In the genomic region with DNA sequence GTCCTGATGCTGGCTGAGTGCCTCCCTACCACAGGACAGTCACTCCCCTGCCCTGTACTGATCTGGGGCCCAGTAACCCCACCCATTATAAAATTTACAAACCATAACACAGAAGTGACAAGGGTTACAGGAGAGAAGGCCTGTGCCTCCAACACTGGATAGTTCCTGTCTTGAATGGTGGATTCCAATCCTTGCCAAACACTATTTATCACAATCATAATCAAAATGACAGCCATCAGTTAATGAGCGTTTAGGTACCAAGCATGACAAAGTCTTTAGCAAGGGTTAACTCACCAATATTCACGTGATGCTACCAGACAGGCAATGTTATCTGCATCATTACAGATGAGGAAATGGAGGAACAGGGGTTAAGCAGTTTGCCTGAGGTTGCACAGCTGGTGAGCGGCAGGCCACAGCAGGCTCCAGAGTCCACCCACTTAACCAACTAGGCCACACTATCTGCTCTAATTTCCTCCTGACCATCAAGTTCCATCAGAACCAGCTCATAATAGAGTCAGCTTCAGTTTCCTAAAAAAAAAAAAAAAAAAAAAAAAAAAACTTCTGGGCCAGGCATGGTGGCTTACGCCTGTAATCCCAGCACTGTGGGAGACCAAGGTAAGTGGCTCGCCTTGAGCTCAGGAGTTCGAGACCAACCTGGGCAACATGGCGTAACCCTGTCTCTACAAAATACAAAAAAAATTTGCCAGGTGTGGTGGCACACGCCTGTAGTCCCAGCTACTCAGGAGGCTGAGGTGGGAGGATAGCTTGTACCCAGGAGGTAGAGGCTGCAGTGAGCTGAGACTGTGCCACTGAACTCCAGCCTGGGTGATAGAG, we compare ENCODE assay signal across 14 cellular contexts. TPM values are rescaled to one million over a fixed set of nuclear protein-coding genes. Genes with fewer than 3 reads are reported as not detected.
DNase-seq lines count a peak whose midpoint lies in the region; ATAC-seq, FAIRE-seq and TF ChIP-seq lines count a peak whose summit lies in the region.
"Had no signal": no experiment of that assay in that cellular context is flagged by ENCODE, and none has a peak within 500 bp of the region (broad histone marks: within the 10 kb centered on the region; RNA-seq: fewer than 3 reads in every experiment).

No MANE protein-coding gene starts in this region.

- FAIRE-seq in A549 (lab: Jason Lieb, UNC): no peak
- FAIRE-seq: G401.6 had no signal

- no peak for TF ChIP-seq CTCF in A549 (IDR thresholded peaks at IDR 0.05)
- no peak for TF ChIP-seq CTCF in RWPE1 (conservative IDR thresholded peaks at IDR 0.05; ENCODE audit: low read depth)
- TF ChIP-seq CTCF in fibroblast of mammary gland (conservative IDR thresholded peaks at IDR 0.05; ENCODE audit: control insufficient read depth, insufficient read depth, low read depth, low read length): no peak
- no peak for TF ChIP-seq CTCF in osteoblast (IDR thresholded peaks at IDR 0.05; ENCODE audit: extremely low read depth, low read depth, low read length)

- 86% methylated on average over 8 of the region's 8 CpGs for WGBS in A549 (ENCODE audit: missing lambda C conversion rate)

- H3K4me3 ChIP-seq in A549: no peak overlapping the region
- no peak overlapping the region for H3K4me3 ChIP-seq in fibroblast of mammary gland (ENCODE audit: control insufficient read depth, low read depth, low read length)
- no peak overlapping the region for H3K4me3 ChIP-seq in osteoblast (ENCODE audit: insufficient read depth, low read length)

- H3K4me1 ChIP-seq in A549 (peaks cover 98% of the 10 kb centered on the region), osteoblast (ENCODE audit: insufficient read depth, low read length) (peaks cover 82% of the 10 kb centered on the region)

- H4K20me1 ChIP-seq in osteoblast (ENCODE audit: insufficient read depth, low read length): no peaks in the 10 kb centered on the region

- no peak for TF ChIP-seq EP300 in A549 (IDR thresholded peaks at IDR 0.05)

- no peaks in the 10 kb centered on the region for H3K36me3 ChIP-seq in osteoblast (ENCODE audit: insufficient read depth, low read length)

- TF ChIP-seq RAD21 in A549 (conservative IDR thresholded peaks at IDR 0.05 in 1 of 2, IDR thresholded peaks at IDR 0.05 in 1 of 2): no peak

- no peak overlapping the region for H2AFZ ChIP-seq in osteoblast (ENCODE audit: low read length)

- POLR2A ChIA-PET in A549 (lab: Yijun Ruan, JAX): interaction anchor here (0.7 kb wide), 1 partner anchor 34 kb away, joined by 3 read pairs; no protein-coding TSS in a partner anchor
- POLR2A ChIA-PET in RWPE1 (lab: Yijun Ruan, JAX; ENCODE audit: low non-redundant PET): interaction anchor here (0.6 kb wide), 1 partner anchor 9 kb away, joined by 7 read pairs; no protein-coding TSS in a partner anchor
- POLR2A ChIA-PET in HEK293T (lab: Yijun Ruan, JAX): no interaction called here

- DNase-seq in A549 (ENCODE audit: low read depth in 1 of 2, low spot score in 1 of 2) (no peak), RWPE1 (ENCODE audit: low spot score) (no peak), fibroblast of mammary gland (ENCODE audit: low read depth) (peak; percentile 51), osteoblast (ENCODE audit: insufficient read length, low spot score, missing footprints) (no peak), HEK293T (ENCODE audit: extremely low spot score) (no peak), NCI-H2196 (lab: John Stamatoyannopoulos, UW; ENCODE audit: unreplicated experiment) (no peak)
- DNase-seq: ACHN; activated CD4-positive, alpha-beta memory T cell treated with anti-CD3 and anti-CD28 coated beads for 36 hours; NCI-H2081 treated with DMSO at 0.1 percent for 48 hours; stimulated activated CD4-positive, alpha-beta T cell treated with anti-CD3 and anti-CD28 coated beads, Interleukin-15, amount 100 ng/mL, for 24 hours; stimulated activated naive CD8-positive, alpha-beta T cell treated with anti-CD3 and anti-CD28 coated beads, Interleukin-15, amount 100 ng/mL, for 72 hours had no signal

- H3K27me3 ChIP-seq in osteoblast (ENCODE audit: insufficient read depth, low read length): no peaks in the 10 kb centered on the region

- peak overlapping the region; percentile 17; the same call in 1 of the 3 replicates for H3K4me2 ChIP-seq in A549
- H3K4me2 ChIP-seq in osteoblast (ENCODE audit: insufficient read depth, low read length): peak overlapping the region; percentile 37

- ATAC-seq in A549 (no peak), GM18909 (IDR thresholded peaks at IDR 0.05; ENCODE audit: poor library complexity, unreplicated experiment) (no peak), HG02571 (IDR thresholded peaks at IDR 0.05; ENCODE audit: unreplicated experiment) (no peak)
- ATAC-seq: stimulated activated naive CD8-positive, alpha-beta T cell treated with anti-CD3 and anti-CD28 coated beads, Interleukin-15, amount 100 ng/mL, for 72 hours had no signal

- peak overlapping the region; percentile 76 to 83; a peak in 4 of 6 replicates for H3K27ac ChIP-seq in A549
- peak overlapping the region; percentile 94 for H3K27ac ChIP-seq in RWPE1
- peak overlapping the region; percentile 87 for H3K27ac ChIP-seq in osteoblast (ENCODE audit: low read depth, low read length)

- CTCF ChIA-PET in A549 (lab: Yijun Ruan, JAX): interaction anchor here (0.6 to 6.3 kb wide), 4 partner anchors 31 to 115 kb away, joined by 3 to 33 read pairs (median 14); no protein-coding TSS in a partner anchor
- CTCF ChIA-PET in RWPE1 (lab: Yijun Ruan, JAX): interaction anchor here (0.6 kb wide), 1 partner anchor 83 kb away, joined by 4 read pairs; no protein-coding TSS in a partner anchor
- CTCF ChIA-PET in HEK293T (lab: Yijun Ruan, JAX): interaction anchor here (0.6 to 0.8 kb wide), 5 partner anchors 28 to 965 kb away, joined by 3 to 6 read pairs (median 3); no protein-coding TSS in a partner anchor

- H3K9me3 ChIP-seq in A549 (no peaks in the 10 kb centered on the region), osteoblast (ENCODE audit: low read depth, low read length) (no peaks in the 10 kb centered on the region)

- TF ChIP-seq POLR2A in A549 (IDR thresholded peaks at IDR 0.05; ENCODE audit: low read length): no peak

- peaks cover 44% of the 10 kb centered on the region for H3K79me2 ChIP-seq in osteoblast (ENCODE audit: insufficient read depth, low read length)

TF ChIP-seq in A549, 52 proteins besides CTCF, POLR2A, EP300 and RAD21 (continues in another document):
- no peak for TF ChIP-seq MYC (IDR thresholded peaks at IDR 0.05; ENCODE audit: borderline replicate concordance, low read length)
- TF ChIP-seq, protein P1, sequence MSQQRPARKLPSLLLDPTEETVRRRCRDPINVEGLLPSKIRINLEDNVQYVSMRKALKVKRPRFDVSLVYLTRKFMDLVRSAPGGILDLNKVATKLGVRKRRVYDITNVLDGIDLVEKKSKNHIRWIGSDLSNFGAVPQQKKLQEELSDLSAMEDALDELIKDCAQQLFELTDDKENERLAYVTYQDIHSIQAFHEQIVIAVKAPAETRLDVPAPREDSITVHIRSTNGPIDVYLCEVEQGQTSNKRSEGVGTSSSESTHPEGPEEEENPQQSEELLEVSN (IDR thresholded peaks at IDR 0.05; ENCODE audit: borderline replicate concordance, low read depth): no peak
- TF ChIP-seq GATA3 (IDR thresholded peaks at IDR 0.05; ENCODE audit: borderline replicate concordance): no peak
- TF ChIP-seq CEBPB (IDR thresholded peaks at IDR 0.05): no peak
- TF ChIP-seq KDM1A (IDR thresholded peaks at IDR 0.05; ENCODE audit: low read depth): no peak
- TF ChIP-seq ESRRA (IDR thresholded peaks at IDR 0.05; ENCODE audit: borderline replicate concordance, low read length): no peak
- no peak for TF ChIP-seq CBX2 (IDR thresholded peaks at IDR 0.05; ENCODE audit: borderline replicate concordance, low read depth)
- TF ChIP-seq ZSCAN20 (CRISPR knock-in tag; IDR thresholded peaks at IDR 0.05): no peak
- TF ChIP-seq JUNB (IDR thresholded peaks at IDR 0.05): no peak
- no peak for TF ChIP-seq EHF (CRISPR knock-in tag; IDR thresholded peaks at IDR 0.05)

TF ChIP-seq in HEK293T, 16 proteins besides CTCF, POLR2A, EP300 and RAD21:
- TF ChIP-seq FOXK2 (IDR thresholded peaks at IDR 0.05) (no peak), L3MBTL2 (conservative IDR thresholded peaks at IDR 0.05) (no peak), HDGF (IDR thresholded peaks at IDR 0.05; ENCODE audit: borderline replicate concordance) (no peak), ELF4 (IDR thresholded peaks at IDR 0.05) (no peak), SUZ12 (IDR thresholded peaks at IDR 0.05) (no peak), ZNF384 (IDR thresholded peaks at IDR 0.05) (no peak), BHLHE40 (IDR thresholded peaks at IDR 0.05; ENCODE audit: borderline replicate concordance) (no peak), TARDBP (IDR thresholded peaks at IDR 0.05) (no peak), ARNT (IDR thresholded peaks at IDR 0.05) (no peak), NFRKB (IDR thresholded peaks at IDR 0.05) (no peak), FOXM1 (IDR thresholded peaks at IDR 0.05; ENCODE audit: borderline replicate concordance) (no peak)
- TF ChIP-seq, protein P2, sequence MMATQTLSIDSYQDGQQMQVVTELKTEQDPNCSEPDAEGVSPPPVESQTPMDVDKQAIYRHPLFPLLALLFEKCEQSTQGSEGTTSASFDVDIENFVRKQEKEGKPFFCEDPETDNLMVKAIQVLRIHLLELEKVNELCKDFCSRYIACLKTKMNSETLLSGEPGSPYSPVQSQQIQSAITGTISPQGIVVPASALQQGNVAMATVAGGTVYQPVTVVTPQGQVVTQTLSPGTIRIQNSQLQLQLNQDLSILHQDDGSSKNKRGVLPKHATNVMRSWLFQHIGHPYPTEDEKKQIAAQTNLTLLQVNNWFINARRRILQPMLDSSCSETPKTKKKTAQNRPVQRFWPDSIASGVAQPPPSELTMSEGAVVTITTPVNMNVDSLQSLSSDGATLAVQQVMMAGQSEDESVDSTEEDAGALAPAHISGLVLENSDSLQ (IDR thresholded peaks at IDR 0.05): no peak

RNA-seq across cellular contexts. Expression of a gene that starts 14.2 kb away (rescaled TPM):
- polyA plus RNA-seq in A549 (2011; rRNA removed) (92.5 and 132 TPM in 2 replicates), A549 (2017; fragmentation: RNase III; extraction: RNeasy Plus Mini Kit Qiagen cat#74134 plus additional on column Dnase treatment) (123 to 147 TPM (median 128 TPM) in 3 replicates)
- 101 and 102 TPM in 2 replicates for polyA plus RNA-seq in A549 (2012; cell fraction: cytosol; rRNA removed)
- polyA plus RNA-seq in A549 (2012; cell fraction: nucleus; rRNA removed): 58.7 and 96.7 TPM in 2 replicates
- polyA minus RNA-seq in A549 (2011; rRNA and poly(A)+ RNA removed): 119 and 120 TPM in 2 replicates
- total RNA-seq in osteoblast: 25.0 and 26.1 TPM in 2 replicates
